In the genomic region with DNA sequence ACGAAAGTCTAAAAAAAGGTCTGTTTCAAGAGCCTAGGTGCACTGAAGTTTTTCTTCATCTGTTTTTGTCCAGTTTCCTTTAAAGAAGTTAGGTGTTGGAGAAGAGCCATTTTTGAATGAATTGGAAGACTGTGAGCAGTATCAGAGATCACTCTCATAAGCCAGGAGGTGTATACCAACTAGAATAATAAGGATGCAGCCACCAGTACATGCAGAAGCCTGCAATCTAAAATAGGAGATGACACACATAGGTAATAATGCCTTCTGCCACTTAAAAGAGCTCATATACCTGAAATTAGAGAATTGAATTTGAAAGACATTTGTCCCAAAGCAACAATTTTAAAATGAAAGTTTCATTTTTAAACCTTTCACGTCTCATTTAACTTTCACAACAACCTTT, we compare ENCODE assay signal across 13 cellular contexts.
DNase-seq lines count a peak whose midpoint lies in the region; ATAC-seq, FAIRE-seq and TF ChIP-seq lines count a peak whose summit lies in the region.
"Had no signal": no experiment of that assay in that cellular context is flagged by ENCODE, and none has a peak within 500 bp of the region (broad histone marks: within the 10 kb centered on the region; RNA-seq: fewer than 3 reads in every experiment).

No MANE protein-coding gene starts in this region.

- H3K4me3 ChIP-seq in left ventricle myocardium inferior (no peak overlapping the region), heart left ventricle (peak overlapping the region in 1 of 12 donors; percentile 5), keratinocyte (ENCODE audit: control insufficient read depth in 2 of 3, extremely low read depth in 1 of 3, insufficient read depth in 2 of 3, low read depth in 1 of 3, low read length in 3 of 3) (peak overlapping the region in 2 of 3 experiments; percentile 17 to 37)
- H3K4me3 ChIP-seq: prostate gland had no signal

- TF ChIP-seq CTCF in left ventricle myocardium inferior (IDR thresholded peaks at IDR 0.05; ENCODE audit: borderline replicate concordance) (no peak), heart left ventricle (IDR thresholded peaks at IDR 0.05) (no peak), activated B cell treated with CpG ODN at 0.5 μM for 24 hours (IDR thresholded peaks at IDR 0.05) (no peak), keratinocyte (optimal IDR thresholded peaks at IDR 0.05 in 1 of 3, IDR thresholded peaks at IDR 0.05 in 1 of 3, conservative IDR thresholded peaks at IDR 0.05 in 1 of 3; ENCODE audit: extremely low read depth in 1 of 3, insufficient read depth in 2 of 3, low read length in 3 of 3) (no peak)

- DNase-seq in left ventricle myocardium inferior (no peak), heart left ventricle (no peak), activated B cell treated with CpG ODN at 0.5 μM for 24 hours (no peak), keratinocyte (ENCODE audit: low read depth, low spot score) (no peak), 8988T (no peak), KG1 (lab: John Stamatoyannopoulos, UW) (no peak)
- DNase-seq: activated CD4-positive, CD25-positive, alpha-beta regulatory T cell treated with anti-CD3 and anti-CD28 coated beads, Interleukin-2, amount 50 U/mL, for 72 hours; mesendoderm; SHP77; trophoblast cell had no signal

- peak overlapping the region; percentile 58 for H3K9ac ChIP-seq in keratinocyte (ENCODE audit: control insufficient read depth, extremely low read depth, insufficient read depth, low read length)

- H3K79me2 ChIP-seq in keratinocyte (ENCODE audit: control insufficient read depth, insufficient read depth, low read length): peaks cover 61% of the 10 kb centered on the region

- 69 to 83% (median 69%) methylated on average over 2 of the region's 2 CpGs for WGBS in heart left ventricle, 4 donors

- CTCF ChIA-PET in activated B cell treated with CpG ODN at 0.5 μM for 24 hours (lab: Charles Lee): interaction anchor here (1.3 to 2.3 kb wide), 3 partner anchors 17 to 583 kb away, joined by 3 to 8 read pairs (median 3); no protein-coding TSS in a partner anchor

- peak; percentile 70 for FAIRE-seq in keratinocyte (lab: Jason Lieb, UNC)

- no peaks in the 10 kb centered on the region for H4K20me1 ChIP-seq in keratinocyte (ENCODE audit: control insufficient read depth, extremely low read depth, insufficient read depth, low read length)

- H3K36me3 ChIP-seq in left ventricle myocardium inferior (no peaks in the 10 kb centered on the region), heart left ventricle (no peaks in the 10 kb centered on the region), keratinocyte (ENCODE audit: control insufficient read depth in 2 of 2, extremely low read depth in 1 of 2, insufficient read depth in 2 of 2, low read length in 2 of 2) (no peaks in the 10 kb centered on the region)
- H3K36me3 ChIP-seq: prostate gland had no signal

- no peaks in the 10 kb centered on the region for H3K27me3 ChIP-seq in left ventricle myocardium inferior (ENCODE audit: low read depth)
- H3K27me3 ChIP-seq in heart left ventricle: no peaks in the 10 kb centered on the region
- no peaks in the 10 kb centered on the region for H3K27me3 ChIP-seq in keratinocyte (ENCODE audit: control insufficient read depth, extremely low read depth, insufficient read depth, low read length)

- peaks cover 73% of the 10 kb centered on the region for H3K4me1 ChIP-seq in left ventricle myocardium inferior
- peaks cover 2 to 61% (median 37%) of the 10 kb centered on the region in 12 donors for H3K4me1 ChIP-seq in heart left ventricle
- H3K4me1 ChIP-seq in keratinocyte (ENCODE audit: control insufficient read depth, extremely low read depth, insufficient read depth, low read length): peaks cover 51% of the 10 kb centered on the region
- H3K4me1 ChIP-seq: prostate gland had no signal

- dilution Hi-C loops in keratinocyte (cut with MboI; ENCODE audit: extremely low pct_ligation_motif_present, low sequenced_read_pairs): no loop called here

- H3K27me3 Mint-ChIP-seq in activated B cell treated with CpG ODN at 0.5 μM for 24 hours: peaks cover 4% of the 10 kb centered on the region

- H3K9me1 ChIP-seq in keratinocyte (ENCODE audit: control insufficient read depth, extremely low read depth, insufficient read depth, low read length): no peaks in the 10 kb centered on the region

- H3K4me2 ChIP-seq in keratinocyte (ENCODE audit: control insufficient read depth, extremely low read depth, insufficient read depth, low read depth, low read length): peak overlapping the region; percentile 42

- intact Hi-C loops in left ventricle myocardium inferior (cut with micrococcal nuclease): no loop called here
- intact Hi-C loops in heart left ventricle (cut with DNase I): loop anchor here in 3 of 10 donors (5.0 to 10.0 kb wide), 3 partner anchors 40 to 563 kb away; no protein-coding TSS in a partner anchor
- intact Hi-C loops in activated B cell treated with CpG ODN at 0.5 μM for 24 hours (cut with micrococcal nuclease): loop anchor here (1.0 kb wide), 1 partner anchor 17 kb away; no protein-coding TSS in a partner anchor

- POLR2A ChIA-PET in activated B cell treated with CpG ODN at 0.5 μM for 24 hours (lab: Charles Lee): interaction anchor here (1.5 kb wide), 1 partner anchor 17 kb away, joined by 6 read pairs; no protein-coding TSS in a partner anchor

- peaks cover 38% of the 10 kb centered on the region for H3K4me1 Mint-ChIP-seq in activated B cell treated with CpG ODN at 0.5 μM for 24 hours

- no peak for TF ChIP-seq POLR2A in heart left ventricle (IDR thresholded peaks at IDR 0.05)

- H2AFZ ChIP-seq in keratinocyte (ENCODE audit: control insufficient read depth, low read length): no peak overlapping the region

- H3K9me3 ChIP-seq in left ventricle myocardium inferior (replicated peaks) (no peaks in the 10 kb centered on the region), heart left ventricle (no peaks in the 10 kb centered on the region), keratinocyte (ENCODE audit: control insufficient read depth, low read depth, low read length) (no peaks in the 10 kb centered on the region)
- H3K9me3 ChIP-seq: prostate gland had no signal

- H3K4me3 Mint-ChIP-seq in activated B cell treated with CpG ODN at 0.5 μM for 24 hours: peak overlapping the region; percentile 9

- H3K27ac ChIP-seq in left ventricle myocardium inferior (replicated peaks) (peak overlapping the region; percentile 55), heart left ventricle (peak overlapping the region in 4 of 12 donors; percentile 15 to 87 (median 36)), keratinocyte (ENCODE audit: control insufficient read depth, insufficient read depth, low read length) (peak overlapping the region; percentile 85)
- H3K27ac ChIP-seq: prostate gland had no signal

- peak overlapping the region; percentile 80 for H3K27ac Mint-ChIP-seq in activated B cell treated with CpG ODN at 0.5 μM for 24 hours

- ATAC-seq in heart left ventricle: no peak
- no peak for ATAC-seq in activated B cell treated with CpG ODN at 0.5 μM for 24 hours (ENCODE audit: low read depth)
- no peak for ATAC-seq in HG03159 (IDR thresholded peaks at IDR 0.05; ENCODE audit: unreplicated experiment)
- ATAC-seq in GM19351 (IDR thresholded peaks at IDR 0.05; ENCODE audit: unreplicated experiment): no peak

- no peaks in the 10 kb centered on the region for H3K9me3 Mint-ChIP-seq in activated B cell treated with CpG ODN at 0.5 μM for 24 hours

- peaks cover 4% of the 10 kb centered on the region for H3K36me3 Mint-ChIP-seq in activated B cell treated with CpG ODN at 0.5 μM for 24 hours (ENCODE audit: low read depth)
